Comparison of ENCODE assay signal across 11 cellular contexts in the genomic region with DNA sequence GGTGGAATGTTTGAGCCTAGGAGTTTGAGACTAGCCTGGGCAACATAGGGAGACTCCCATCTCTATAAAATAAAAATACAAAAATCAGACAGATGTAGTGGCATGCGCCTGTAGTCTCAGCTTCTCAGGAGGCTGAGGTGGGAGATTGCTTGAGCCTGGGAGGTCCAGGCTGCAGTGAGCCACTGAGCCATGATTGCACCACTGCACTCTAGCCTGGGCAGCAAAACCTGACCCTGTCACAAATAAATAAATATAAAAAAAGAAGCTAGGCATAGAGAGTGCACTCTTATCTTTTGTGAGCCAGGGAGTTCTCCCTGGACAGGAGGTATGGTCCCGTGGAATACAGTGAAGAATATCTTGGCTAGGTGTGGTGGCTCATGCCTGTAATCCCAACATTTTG. TPM values are rescaled to one million over a fixed set of nuclear protein-coding genes. Genes with fewer than 3 reads are reported as not detected.
A peak's percentile ranks its signal among the peaks of the same experiment; 100 is the strongest.
DNase-seq lines count a peak whose midpoint lies in the region; ATAC-seq and TF ChIP-seq lines count a peak whose summit lies in the region.
"Had no signal": no experiment of that assay in that cellular context is flagged by ENCODE, and none has a peak within 500 bp of the region (broad histone marks: within the 10 kb centered on the region; RNA-seq: fewer than 3 reads in every experiment).

No MANE protein-coding gene starts in this region.

- DNase-seq in immature natural killer cell = no peak
- no peak for DNase-seq in activated T-cell treated with anti-CD3 and anti-CD28 coated beads, Interleukin-2, amount 50 U/mL, for 72 hours
- DNase-seq in omental fat pad (ENCODE audit: low spot score) = no peak
- no peak for DNase-seq in activated T-cell treated with anti-CD3 and anti-CD28 coated beads, Interleukin-2, amount 50 U/mL, for 1 hour
- DNase-seq in NCI-H146 (lab: John Stamatoyannopoulos, UW) = no peak
- DNase-seq: CD8-positive, alpha-beta memory T cell; Peyer's patch had no signal

- H3K4me1 Mint-ChIP-seq in immature natural killer cell = peaks cover 12 to 33% of the 10 kb centered on the region in 2 donors
- H3K4me1 Mint-ChIP-seq in activated T-cell treated with anti-CD3 and anti-CD28 coated beads, Interleukin-2, amount 50 U/mL, for 72 hours (ENCODE audit: low read depth) = no peaks in the 10 kb centered on the region
- H3K4me1 Mint-ChIP-seq: CD8-positive, alpha-beta memory T cell; mesothelial cell of epicardium had no signal

- H3K9me3 Mint-ChIP-seq in immature natural killer cell = no peaks in the 10 kb centered on the region
- H3K9me3 Mint-ChIP-seq in activated T-cell treated with anti-CD3 and anti-CD28 coated beads, Interleukin-2, amount 50 U/mL, for 72 hours = no peaks in the 10 kb centered on the region

- no peaks in the 10 kb centered on the region for H3K36me3 Mint-ChIP-seq in immature natural killer cell
- H3K36me3 Mint-ChIP-seq in activated T-cell treated with anti-CD3 and anti-CD28 coated beads, Interleukin-2, amount 50 U/mL, for 72 hours (ENCODE audit: insufficient read depth in 2 of 2) = no peaks in the 10 kb centered on the region
- H3K36me3 Mint-ChIP-seq: CD8-positive, alpha-beta memory T cell; mesothelial cell of epicardium had no signal

- H3K27ac Mint-ChIP-seq in immature natural killer cell = peak overlapping the region in 1 of 6 donors; percentile 62
- H3K27ac Mint-ChIP-seq in activated T-cell treated with anti-CD3 and anti-CD28 coated beads, Interleukin-2, amount 50 U/mL, for 72 hours = no peak overlapping the region
- H3K27ac Mint-ChIP-seq: CD8-positive, alpha-beta memory T cell; mesothelial cell of epicardium had no signal

- H3K4me3 Mint-ChIP-seq in immature natural killer cell = peak overlapping the region in 3 of 5 donors; percentile 41 to 62 (median 44)
- H3K4me3 Mint-ChIP-seq in activated T-cell treated with anti-CD3 and anti-CD28 coated beads, Interleukin-2, amount 50 U/mL, for 72 hours = no peak overlapping the region
- H3K4me3 Mint-ChIP-seq: mesothelial cell of epicardium had no signal

- no peak for TF ChIP-seq POLR2A in GM18505 (IDR thresholded peaks at IDR 0.05; ENCODE audit: borderline replicate concordance, extremely low read depth, insufficient read depth, insufficient read length)

- ATAC-seq in GM18505 (IDR thresholded peaks at IDR 0.05; ENCODE audit: unreplicated experiment) (peak; percentile 29), GM21619 (IDR thresholded peaks at IDR 0.05; ENCODE audit: unreplicated experiment) (peak; percentile 26), HG03196 (IDR thresholded peaks at IDR 0.05; ENCODE audit: unreplicated experiment) (peak; percentile 16), omental fat pad (ENCODE audit: low FRiP score) (no peak)
- ATAC-seq in activated T-cell treated with anti-CD3 and anti-CD28 coated beads, Interleukin-2, amount 50 U/mL, for 72 hours (replicated peaks in 1 of 2) = no peak

- no peak for TF ChIP-seq CTCF in omental fat pad (IDR thresholded peaks at IDR 0.05)

- no peaks in the 10 kb centered on the region for H3K27me3 Mint-ChIP-seq in immature natural killer cell (ENCODE audit: low read depth in 3 of 3)
- H3K27me3 Mint-ChIP-seq in activated T-cell treated with anti-CD3 and anti-CD28 coated beads, Interleukin-2, amount 50 U/mL, for 72 hours (ENCODE audit: low read depth) = no peaks in the 10 kb centered on the region

RNA-seq across cellular contexts. Expression of a gene that starts 11.0 kb away (rescaled TPM):
- polyA plus RNA-seq in immature natural killer cell = 1 to 10 TPM in 2 of 3 donors, under 1 TPM in 1; 0.84 to 4.4 (median 4.3) TPM
- total RNA-seq in activated T-cell treated with anti-CD3 and anti-CD28 coated beads, Interleukin-2, amount 50 U/mL, for 72 hours = under 1 TPM; 0.14 to 0.35 TPM
- total RNA-seq in omental fat pad = 10 to 100 TPM in 1 of 4 donors, 1 to 10 TPM in 3; 3.8 to 25.3 (median 8.4) TPM
- polyA plus RNA-seq: CD8-positive, alpha-beta memory T cell had no signal

Comparison
In these comparisons a context has a peak if more than half of its experiments do, and no peak if none do; other contexts are left out.
1. ATAC-seq: peak in GM18505 (single experiment), GM21619 (single experiment) and HG03196 (single experiment); none in activated T-cell treated with anti-CD3 and anti-CD28 coated beads, Interleukin-2, amount 50 U/mL, for 72 hours (0 of 2) and omental fat pad (single experiment).
2. H3K4me3 Mint-ChIP-seq: peak in immature natural killer cell (3 of 5); none in activated T-cell treated with anti-CD3 and anti-CD28 coated beads, Interleukin-2, amount 50 U/mL, for 72 hours (0 of 2).